ENCODE assay signal across 13 cellular contexts in the genomic region with DNA sequence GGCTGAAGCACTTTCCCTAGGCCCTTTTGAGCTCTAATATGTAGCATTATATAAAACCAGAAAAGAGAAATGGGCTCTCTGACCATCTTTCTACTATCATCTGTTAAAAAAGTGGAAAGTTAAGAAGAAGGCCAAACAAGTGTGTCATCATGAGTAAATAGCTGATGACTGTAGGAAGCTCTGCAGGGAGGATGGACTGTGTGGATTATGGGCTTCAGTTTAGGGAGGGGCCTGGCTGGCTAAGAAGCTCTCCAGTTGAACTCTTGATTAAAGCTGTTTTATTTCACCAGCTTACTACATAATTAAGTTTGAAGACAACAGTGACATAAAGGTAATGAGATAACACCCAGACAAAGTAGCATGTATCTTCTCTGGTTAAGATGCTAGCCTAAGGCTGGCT. TPM values are rescaled to one million over a fixed set of nuclear protein-coding genes. Genes with fewer than 3 reads are reported as not detected.
DNase-seq lines count a peak whose midpoint lies in the region; ATAC-seq, FAIRE-seq and TF ChIP-seq lines count a peak whose summit lies in the region.
"Had no signal": no experiment of that assay in that cellular context is flagged by ENCODE, and none has a peak within 500 bp of the region (broad histone marks: within the 10 kb centered on the region; RNA-seq: fewer than 3 reads in every experiment).

No MANE protein-coding gene starts in this region.

- in situ Hi-C loops in HepG2 (cut with HindIII; ENCODE audit: extremely low pct_ligation_motif_present, low pct_unique_long_range_greater_than_20kb) = no loop called here

- peaks cover 4% of the 10 kb centered on the region; the same call in 1 of the 2 replicates for H3K4me1 ChIP-seq in HEK293 (ENCODE audit: control insufficient read depth, insufficient read depth, low read length)
- H3K4me1 ChIP-seq in astrocyte (ENCODE audit: insufficient read depth, low read length) = peaks cover 39% of the 10 kb centered on the region
- peaks cover 25% of the 10 kb centered on the region for H3K4me1 ChIP-seq in HepG2 (ENCODE audit: insufficient read depth, low read length)
- no peaks in the 10 kb centered on the region for H3K4me1 ChIP-seq in prostate gland (replicated peaks)
- H3K4me1 ChIP-seq: transverse colon had no signal

- no peaks in the 10 kb centered on the region for H3K27me3 ChIP-seq in astrocyte (ENCODE audit: insufficient read depth, low read length)
- no peaks in the 10 kb centered on the region for H3K27me3 ChIP-seq in HepG2 (ENCODE audit: control insufficient read depth in 1 of 2, insufficient read depth in 2 of 2, low read length in 2 of 2)
- no peaks in the 10 kb centered on the region for H3K27me3 ChIP-seq in prostate gland (replicated peaks; ENCODE audit: insufficient read depth)
- H3K27me3 ChIP-seq: transverse colon had no signal

- no peak overlapping the region for H3K27ac Mint-ChIP-seq in astrocyte (ENCODE audit: unreplicated experiment)

- H3K9ac ChIP-seq in astrocyte (ENCODE audit: low read length) (peak overlapping the region; percentile 41), HepG2 (ENCODE audit: insufficient read depth, low read depth, low read length) (no peak overlapping the region)

- no peaks in the 10 kb centered on the region for H3K9me3 Mint-ChIP-seq in astrocyte (ENCODE audit: unreplicated experiment)
- H3K9me3 Mint-ChIP-seq: activated naive CD4-positive, alpha-beta T cell treated with anti-CD3 and anti-CD28 coated beads for 36 hours had no signal

- CTCF ChIA-PET in HEK293 (lab: Yijun Ruan, JAX) (interaction anchor here (0.7 to 1.1 kb wide), 5 partner anchors 11 to 532 kb away, joined by 3 to 4 read pairs (median 3); no protein-coding TSS in a partner anchor), HepG2 (lab: Yijun Ruan, JAX; ENCODE audit: low intra/inter-chr PET ratio, low total read pairs) (no interaction called here)

- H3K36me3 Mint-ChIP-seq in astrocyte (ENCODE audit: low read depth, unreplicated experiment) = peaks cover 21% of the 10 kb centered on the region

- TF ChIP-seq POLR2A in HepG2 (IDR thresholded peaks at IDR 0.05; ENCODE audit: insufficient read depth in 1 of 2, low read depth in 2 of 2, low read length in 2 of 2) (no peak), prostate gland (IDR thresholded peaks at IDR 0.05) (no peak)

- H3K4me1 Mint-ChIP-seq in astrocyte (ENCODE audit: low read depth, unreplicated experiment) = peaks cover 56% of the 10 kb centered on the region

- ATAC-seq in HepG2 (peak; percentile 62), GM21515 (IDR thresholded peaks at IDR 0.05; ENCODE audit: unreplicated experiment) (no peak), GM21360 (IDR thresholded peaks at IDR 0.05; ENCODE audit: unreplicated experiment) (no peak)

- no peak for TF ChIP-seq RAD21 in HepG2 (CRISPR knock-in tag; IDR thresholded peaks at IDR 0.05)

- H2AFZ ChIP-seq in astrocyte (ENCODE audit: low read depth, low read length) = no peak overlapping the region
- no peak overlapping the region for H2AFZ ChIP-seq in HepG2 (ENCODE audit: low read length)

- peak overlapping the region; percentile 2 for H3K4me3 Mint-ChIP-seq in astrocyte (ENCODE audit: unreplicated experiment)
- H3K4me3 Mint-ChIP-seq: activated naive CD4-positive, alpha-beta T cell treated with anti-CD3 and anti-CD28 coated beads for 36 hours had no signal

- POLR2A ChIA-PET in HEK293 (lab: Yijun Ruan, JAX) = interaction anchor here (0.6 to 1.3 kb wide), 4 partner anchors 26 to 179 kb away, joined by 3 to 5 read pairs (median 4); a partner anchor contains a TSS
- POLR2A ChIA-PET in HepG2 (lab: Yijun Ruan, JAX) = interaction anchor here (1.4 kb wide), 1 partner anchor 31 kb away, joined by 6 read pairs; a partner anchor contains a TSS

- BruUV-seq in HepG2 (replicated peaks; lab: Mats Ljungman, UMichigan) = no TSS peak

- intact Hi-C loops in HepG2 (cut with micrococcal nuclease; ENCODE audit: unreplicated experiment) (no loop called here), prostate gland (cut with DNase I) (no loop called here)

- H3K9me3 ChIP-seq in HEK293 (ENCODE audit: control insufficient read depth, insufficient read depth, low read depth, low read length) (no peaks in the 10 kb centered on the region), astrocyte (ENCODE audit: insufficient read depth, low read depth, low read length) (no peaks in the 10 kb centered on the region), HepG2 (ENCODE audit: low read length) (no peaks in the 10 kb centered on the region), prostate gland (no peaks in the 10 kb centered on the region)
- H3K9me3 ChIP-seq: transverse colon had no signal

- H3K27me3 Mint-ChIP-seq in astrocyte (ENCODE audit: low read depth, unreplicated experiment) = no peaks in the 10 kb centered on the region

- DNase-seq in AG08396 (ENCODE audit: low spot score) (peak; percentile 72), astrocyte (ENCODE audit: low read depth) (peak; percentile 60), HepG2 (ENCODE audit: low spot score) (peak; percentile 21), NAMALWA (ENCODE audit: low spot score) (no peak), prostate gland (ENCODE audit: low spot score) (no peak)
- DNase-seq: activated naive CD4-positive, alpha-beta T cell treated with anti-CD3 and anti-CD28 coated beads for 36 hours; KBM-7; NCI-H510A; stimulated activated CD4-positive, alpha-beta T cell treated with anti-CD3 and anti-CD28 coated beads, Interleukin-4, amount 100 ng/mL, for 4 hours; transverse colon had no signal

- H3K79me2 ChIP-seq in astrocyte (ENCODE audit: insufficient read depth, low read length) (no peaks in the 10 kb centered on the region), HepG2 (ENCODE audit: insufficient read depth, low read length) (no peaks in the 10 kb centered on the region)

- H3K36me3 ChIP-seq in HEK293 (ENCODE audit: control insufficient read depth in 2 of 2, insufficient read depth in 1 of 2, low read length in 2 of 2) (peaks cover 61 to 91% of the 10 kb centered on the region in 2 experiments), astrocyte (ENCODE audit: insufficient read depth, low read length) (peaks cover 30% of the 10 kb centered on the region), HepG2 (replicated peaks in 1 of 2; ENCODE audit: control insufficient read depth in 1 of 2, insufficient read depth in 2 of 2, low read length in 2 of 2) (peaks cover 9 to 62% of the 10 kb centered on the region in 2 experiments), prostate gland (no peaks in the 10 kb centered on the region)

- TF ChIP-seq CTCF in HEK293 (tag by site-specific recombination; IDR thresholded peaks at IDR 0.05) (no peak), astrocyte (IDR thresholded peaks at IDR 0.05; ENCODE audit: insufficient read depth, low read depth, low read length) (no peak), HepG2 (CRISPR knock-in tag; IDR thresholded peaks at IDR 0.05) (no peak), prostate gland (IDR thresholded peaks at IDR 0.05) (no peak)

- H3K4me2 ChIP-seq in astrocyte (ENCODE audit: low read length) (peak overlapping the region; percentile 21), HepG2 (ENCODE audit: low read depth, low read length) (no peak overlapping the region)

- TF ChIP-seq EP300 in HepG2 (IDR thresholded peaks at IDR 0.05; ENCODE audit: low read depth in 2 of 2, low read length in 2 of 2) (no peak), HepG2 (CRISPR knock-in tag; IDR thresholded peaks at IDR 0.05; ENCODE audit: borderline replicate concordance) (no peak)

- FAIRE-seq in astrocyte (lab: Jason Lieb, UNC) (peak; percentile 47), HepG2 (lab: Jason Lieb, UNC) (no peak)

- H4K20me1 ChIP-seq in astrocyte (ENCODE audit: insufficient read depth, low read length) = peaks cover 3% of the 10 kb centered on the region
- no peaks in the 10 kb centered on the region for H4K20me1 ChIP-seq in HepG2 (ENCODE audit: insufficient read depth, low read length)

- no peak overlapping the region for H3K27ac ChIP-seq in HEK293 (ENCODE audit: extremely low read depth, low read depth, low read length)
- H3K27ac ChIP-seq in astrocyte (ENCODE audit: low read depth, low read length) = peak overlapping the region; percentile 58
- H3K27ac ChIP-seq in HepG2 (ENCODE audit: extremely low read length, insufficient read depth, low read length) = no peak overlapping the region
- H3K27ac ChIP-seq in prostate gland = no peak overlapping the region
- H3K27ac ChIP-seq: transverse colon had no signal

- H3K4me3 ChIP-seq in HEK293 (ENCODE audit: low read depth, low read length) = no peak overlapping the region
- no peak overlapping the region for H3K4me3 ChIP-seq in astrocyte (ENCODE audit: insufficient read depth, low read depth, low read length)
- H3K4me3 ChIP-seq in HepG2 (replicated peaks in 1 of 3; ENCODE audit: insufficient read depth in 1 of 3, low read depth in 2 of 3, low read length in 3 of 3) = no peak overlapping the region
- no peak overlapping the region for H3K4me3 ChIP-seq in prostate gland
- H3K4me3 ChIP-seq: transverse colon had no signal

RNA-seq across cellular contexts. Expression of a gene that starts 30.6 kb away (rescaled TPM):
- total RNA-seq in astrocyte (24.2 and 24.4 TPM in 2 replicates), HepG2 (2016; rRNA removed; fragmentation: Illumina TruSeq; extraction: Trizol) (52.0 and 57.8 TPM in 2 replicates), prostate gland (10 to 100 TPM; 39.4 to 55.2 TPM)
- 17.0 and 20.8 TPM in 2 replicates for total RNA-seq in HepG2 (2016; cell fraction: cytosol; rRNA removed; fragmentation: Illumina TruSeq; extraction: Trizol; ENCODE audit: low read depth)
- 51.9 and 56.4 TPM in 2 replicates for total RNA-seq in HepG2 (2016; cell fraction: insoluble cytoplasmic fraction; rRNA removed; fragmentation: Illumina TruSeq; extraction: Trizol)
- 49.9 and 57.9 TPM in 2 replicates for total RNA-seq in HepG2 (2016; cell fraction: membrane; rRNA removed; fragmentation: Illumina TruSeq; extraction: Trizol)
- total RNA-seq in HepG2 (2016; cell fraction: nucleus; rRNA removed; fragmentation: Illumina TruSeq; extraction: Trizol) = 46.7 and 47.9 TPM in 2 replicates
- polyA plus RNA-seq in HepG2 (2011; rRNA removed) = 32.9 and 41.4 TPM in 2 replicates
- polyA plus RNA-seq in HepG2 (2011; cell fraction: cytosol; rRNA removed) = 33.9 and 35.7 TPM in 2 replicates
- polyA plus RNA-seq in HepG2 (2011; cell fraction: nucleus; rRNA removed) = 38.0 and 47.8 TPM in 2 replicates
- polyA plus RNA-seq in HepG2 (2012) = 19.7 and 28.3 TPM in 2 replicates
- polyA plus RNA-seq in HepG2 (2016; cell fraction: cytosol; fragmentation: Illumina TruSeq; extraction: Trizol; ENCODE audit: low read depth) = 17.3 and 20.3 TPM in 2 replicates
- 50.5 and 52.9 TPM in 2 replicates for polyA plus RNA-seq in HepG2 (2016; cell fraction: insoluble cytoplasmic fraction; fragmentation: Illumina TruSeq; extraction: Trizol; ENCODE audit: low read depth)
- polyA plus RNA-seq in HepG2 (2016; cell fraction: membrane; fragmentation: Illumina TruSeq; extraction: Trizol; ENCODE audit: low read depth) = 34.9 and 41.5 TPM in 2 replicates
- polyA plus RNA-seq in HepG2 (2016; cell fraction: nucleus; fragmentation: Illumina TruSeq; extraction: Trizol; ENCODE audit: insufficient read depth, low read depth) = 61.6 and 62.0 TPM in 2 replicates
- polyA minus RNA-seq in HepG2 (2011; rRNA and poly(A)+ RNA removed; ENCODE audit: low replicate concordance) = 35.4 and 83.9 TPM in 2 replicates
- polyA minus RNA-seq in HepG2 (2011; cell fraction: cytosol; rRNA and poly(A)+ RNA removed) = 26.2 and 26.6 TPM in 2 replicates
- polyA minus RNA-seq in HepG2 (2011; cell fraction: nucleus; rRNA and poly(A)+ RNA removed) = 66.4 and 78.2 TPM in 2 replicates

RNA-seq across cellular contexts. Expression of a gene that starts 41.5 kb away (rescaled TPM):
- total RNA-seq in astrocyte (10.3 and 12.4 TPM in 2 replicates), HepG2 (2016; rRNA removed; fragmentation: Illumina TruSeq; extraction: Trizol) (6.8 and 8.3 TPM in 2 replicates), prostate gland (10 to 100 TPM in 1 of 2 donors, 1 to 10 TPM in 1; 8.9 to 14.5 TPM)
- total RNA-seq in HepG2 (2016; cell fraction: cytosol; rRNA removed; fragmentation: Illumina TruSeq; extraction: Trizol; ENCODE audit: low read depth) = 6.6 and 9.0 TPM in 2 replicates
- 7.0 and 8.5 TPM in 2 replicates for total RNA-seq in HepG2 (2016; cell fraction: insoluble cytoplasmic fraction; rRNA removed; fragmentation: Illumina TruSeq; extraction: Trizol)
- 3.9 and 5.4 TPM in 2 replicates for total RNA-seq in HepG2 (2016; cell fraction: membrane; rRNA removed; fragmentation: Illumina TruSeq; extraction: Trizol)
- total RNA-seq in HepG2 (2016; cell fraction: nucleus; rRNA removed; fragmentation: Illumina TruSeq; extraction: Trizol) = 9.5 and 9.6 TPM in 2 replicates
- polyA plus RNA-seq in HepG2 (2011; rRNA removed) = 4.8 and 5.9 TPM in 2 replicates
- polyA plus RNA-seq in HepG2 (2011; cell fraction: cytosol; rRNA removed) = 3.8 and 3.9 TPM in 2 replicates
- polyA plus RNA-seq in HepG2 (2011; cell fraction: nucleus; rRNA removed) = 5.0 and 5.5 TPM in 2 replicates
- 5.3 and 9.8 TPM in 2 replicates for polyA plus RNA-seq in HepG2 (2012)
- polyA plus RNA-seq in HepG2 (2016; cell fraction: cytosol; fragmentation: Illumina TruSeq; extraction: Trizol; ENCODE audit: low read depth) = 0.87 and 0.99 TPM in 2 replicates
- polyA plus RNA-seq in HepG2 (2016; cell fraction: insoluble cytoplasmic fraction; fragmentation: Illumina TruSeq; extraction: Trizol; ENCODE audit: low read depth) = 6.5 and 6.9 TPM in 2 replicates
- 1.4 and 2.0 TPM in 2 replicates for polyA plus RNA-seq in HepG2 (2016; cell fraction: membrane; fragmentation: Illumina TruSeq; extraction: Trizol; ENCODE audit: low read depth)
- polyA plus RNA-seq in HepG2 (2016; cell fraction: nucleus; fragmentation: Illumina TruSeq; extraction: Trizol; ENCODE audit: insufficient read depth, low read depth) = 10.2 and 12.9 TPM in 2 replicates
- 6.8 and 24.1 TPM in 2 replicates for polyA minus RNA-seq in HepG2 (2011; rRNA and poly(A)+ RNA removed; ENCODE audit: low replicate concordance)
- 7.3 and 7.8 TPM in 2 replicates for polyA minus RNA-seq in HepG2 (2011; cell fraction: cytosol; rRNA and poly(A)+ RNA removed)
- 12.4 and 12.7 TPM in 2 replicates for polyA minus RNA-seq in HepG2 (2011; cell fraction: nucleus; rRNA and poly(A)+ RNA removed)

RNA-seq across cellular contexts. Expression of a gene that starts 50.0 kb away (rescaled TPM):
- total RNA-seq in astrocyte (122 and 129 TPM in 2 replicates), HepG2 (2016; rRNA removed; fragmentation: Illumina TruSeq; extraction: Trizol) (108 and 161 TPM in 2 replicates), prostate gland (10 to 100 TPM; 41.6 to 91.4 TPM)
- total RNA-seq in HepG2 (2016; cell fraction: cytosol; rRNA removed; fragmentation: Illumina TruSeq; extraction: Trizol; ENCODE audit: low read depth) = 13.4 and 13.9 TPM in 2 replicates
- total RNA-seq in HepG2 (2016; cell fraction: insoluble cytoplasmic fraction; rRNA removed; fragmentation: Illumina TruSeq; extraction: Trizol) = 111 and 164 TPM in 2 replicates
- total RNA-seq in HepG2 (2016; cell fraction: membrane; rRNA removed; fragmentation: Illumina TruSeq; extraction: Trizol) = 45.2 and 51.9 TPM in 2 replicates
- 114 and 134 TPM in 2 replicates for total RNA-seq in HepG2 (2016; cell fraction: nucleus; rRNA removed; fragmentation: Illumina TruSeq; extraction: Trizol)
- 71.5 and 73.6 TPM in 2 replicates for polyA plus RNA-seq in HepG2 (2011; rRNA removed)
- polyA plus RNA-seq in HepG2 (2011; cell fraction: cytosol; rRNA removed) = 49.0 and 79.5 TPM in 2 replicates
- polyA plus RNA-seq in HepG2 (2011; cell fraction: nucleus; rRNA removed) = 13.2 and 18.7 TPM in 2 replicates
- 93.0 and 111 TPM in 2 replicates for polyA plus RNA-seq in HepG2 (2012)
- polyA plus RNA-seq in HepG2 (2016; cell fraction: cytosol; fragmentation: Illumina TruSeq; extraction: Trizol; ENCODE audit: low read depth) = 10.0 and 10.2 TPM in 2 replicates
- polyA plus RNA-seq in HepG2 (2016; cell fraction: insoluble cytoplasmic fraction; fragmentation: Illumina TruSeq; extraction: Trizol; ENCODE audit: low read depth) = 78.4 and 81.1 TPM in 2 replicates
- 21.7 and 24.2 TPM in 2 replicates for polyA plus RNA-seq in HepG2 (2016; cell fraction: membrane; fragmentation: Illumina TruSeq; extraction: Trizol; ENCODE audit: low read depth)
- polyA plus RNA-seq in HepG2 (2016; cell fraction: nucleus; fragmentation: Illumina TruSeq; extraction: Trizol; ENCODE audit: insufficient read depth, low read depth) = 124 TPM in 2 replicates
- polyA minus RNA-seq in HepG2 (2011; rRNA and poly(A)+ RNA removed; ENCODE audit: low replicate concordance) = 84.1 and 114 TPM in 2 replicates
- 61.3 and 74.8 TPM in 2 replicates for polyA minus RNA-seq in HepG2 (2011; cell fraction: cytosol; rRNA and poly(A)+ RNA removed)
- polyA minus RNA-seq in HepG2 (2011; cell fraction: nucleus; rRNA and poly(A)+ RNA removed) = 39.7 and 52.5 TPM in 2 replicates

Comparison
In these comparisons a context has a peak if more than half of its experiments do, and no peak if none do; other contexts are left out.
1. DNase-seq: peak in AG08396 (single experiment), astrocyte (single experiment) and HepG2 (single experiment); none in NAMALWA (single experiment) and prostate gland (single experiment).